ENCODE assay signal across 8 cellular contexts in the genomic region with DNA sequence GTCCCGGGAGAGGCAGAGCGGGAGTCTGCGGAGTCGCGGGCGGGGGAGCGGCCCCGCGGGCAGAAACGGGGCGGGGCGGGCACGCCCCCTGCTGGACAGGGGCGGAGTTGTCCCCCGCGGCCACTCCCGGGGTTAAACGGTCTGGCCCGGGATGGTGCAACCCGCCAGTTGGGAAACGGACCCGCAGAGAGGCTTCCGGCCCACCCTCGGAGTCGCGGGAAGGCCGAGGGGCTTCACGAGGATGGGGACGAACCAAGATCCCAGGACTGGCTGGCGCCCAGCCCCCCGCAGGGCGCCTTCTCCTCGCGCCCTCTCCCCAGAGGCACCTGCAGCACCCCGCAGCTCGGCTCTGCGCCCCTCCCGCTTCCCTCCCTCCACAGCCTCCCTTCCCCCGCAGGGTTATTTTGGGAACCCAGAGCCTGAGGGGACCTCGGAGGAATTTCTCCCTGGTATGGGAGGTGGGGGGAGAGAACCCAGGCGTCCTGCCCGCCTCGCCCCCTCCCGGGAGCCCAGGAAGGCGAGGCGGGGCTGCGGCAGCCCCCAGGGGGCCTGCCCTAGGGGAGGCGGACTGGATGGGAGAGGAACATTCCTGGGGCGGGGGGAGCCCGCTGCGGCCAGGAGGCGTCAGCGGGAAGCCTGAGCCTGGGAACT. TPM values are rescaled to one million over a fixed set of nuclear protein-coding genes. Genes with fewer than 3 reads are reported as not detected.
DNase-seq lines count a peak whose midpoint lies in the region; ATAC-seq lines count a peak whose summit lies in the region.

No MANE protein-coding gene starts in this region.

- H3K4me3 Mint-ChIP-seq in IgD-negative memory B cell, result peak overlapping the region; percentile 96 to 100 (median 98)
- H3K4me3 Mint-ChIP-seq in central memory CD8-positive, alpha-beta T cell, result peak overlapping the region; percentile 97

- peaks cover 0 to 25% (median 17%) of the 10 kb centered on the region in 3 donors for H3K4me1 Mint-ChIP-seq in IgD-negative memory B cell
- peaks cover 55% of the 10 kb centered on the region for H3K4me1 Mint-ChIP-seq in central memory CD8-positive, alpha-beta T cell

- no peaks in the 10 kb centered on the region for H3K9me3 Mint-ChIP-seq in IgD-negative memory B cell
- H3K9me3 Mint-ChIP-seq in central memory CD8-positive, alpha-beta T cell, result no peaks in the 10 kb centered on the region

- peak; percentile 52 for DNase-seq in EH (ENCODE audit: low read depth)
- peak; percentile 52 to 69 (median 62) for DNase-seq in activated CD4-positive, CD25-positive, alpha-beta regulatory T cell (lab: John Stamatoyannopoulos, UW)
- peak; percentile 69 to 76 for DNase-seq in central memory CD8-positive, alpha-beta T cell (ENCODE audit: low spot score in 2 of 2)
- DNase-seq in left kidney (ENCODE audit: low read depth, low spot score), result peak; percentile 53
- DNase-seq in stimulated activated CD4-positive, alpha-beta T cell treated with anti-CD3 and anti-CD28 coated beads, Interleukin-2, amount 100 ng/mL, for 48 hours, result peak; percentile 73 to 84
- DNase-seq in amniotic stem cell (lab: John Stamatoyannopoulos, UW), result no peak
- DNase-seq in NCI-H524 (lab: John Stamatoyannopoulos, UW), result no peak

- peak; percentile 10 for ATAC-seq in central memory CD8-positive, alpha-beta T cell (replicated peaks; ENCODE audit: extremely low read depth, poor library complexity, severe bottlenecking)

- H3K27ac Mint-ChIP-seq in IgD-negative memory B cell, result peak overlapping the region in 2 of 3 donors; percentile 98 to 99
- H3K27ac Mint-ChIP-seq in central memory CD8-positive, alpha-beta T cell (ENCODE audit: low read depth), result peak overlapping the region; percentile 90

- no peaks in the 10 kb centered on the region for H3K27me3 Mint-ChIP-seq in IgD-negative memory B cell
- H3K27me3 Mint-ChIP-seq in central memory CD8-positive, alpha-beta T cell, result no peaks in the 10 kb centered on the region

- peaks cover 2% of the 10 kb centered on the region for H3K36me3 Mint-ChIP-seq in IgD-negative memory B cell
- peaks cover 51% of the 10 kb centered on the region for H3K36me3 Mint-ChIP-seq in central memory CD8-positive, alpha-beta T cell (ENCODE audit: insufficient read depth)

RNA-seq across cellular contexts. Expression of gene RASGRP2, which starts 0.9 kb away (rescaled TPM):
- 350 TPM for polyA plus RNA-seq in IgD-negative memory B cell

RNA-seq across cellular contexts. Expression of gene PYGM, which starts 16.7 kb away (rescaled TPM):
- 2.0 TPM for polyA plus RNA-seq in IgD-negative memory B cell

RNA-seq across cellular contexts. Expression of gene NRXN2, which starts 20.1 kb away (rescaled TPM):
- polyA plus RNA-seq in IgD-negative memory B cell, result not detected

RNA-seq across cellular contexts. Expression of gene SF1, which starts 35.3 kb away (rescaled TPM):
- polyA plus RNA-seq in IgD-negative memory B cell, result 170 TPM

RNA-seq across cellular contexts. Expression of gene MAP4K2, which starts 59.9 kb away (rescaled TPM):
- polyA plus RNA-seq in IgD-negative memory B cell, result 68.1 TPM

Comparison
In these comparisons a context has a peak if more than half of its experiments do, and no peak if none do; other contexts are left out.
1. DNase-seq: peak in EH (single experiment), activated CD4-positive, CD25-positive, alpha-beta regulatory T cell (4 of 4), central memory CD8-positive, alpha-beta T cell (2 of 2), left kidney (single experiment) and stimulated activated CD4-positive, alpha-beta T cell treated with anti-CD3 and anti-CD28 coated beads, Interleukin-2, amount 100 ng/mL, for 48 hours (2 of 2); none in amniotic stem cell (single experiment) and NCI-H524 (0 of 2).